8 cellular contexts compared by ENCODE assay signal in the genomic region with DNA sequence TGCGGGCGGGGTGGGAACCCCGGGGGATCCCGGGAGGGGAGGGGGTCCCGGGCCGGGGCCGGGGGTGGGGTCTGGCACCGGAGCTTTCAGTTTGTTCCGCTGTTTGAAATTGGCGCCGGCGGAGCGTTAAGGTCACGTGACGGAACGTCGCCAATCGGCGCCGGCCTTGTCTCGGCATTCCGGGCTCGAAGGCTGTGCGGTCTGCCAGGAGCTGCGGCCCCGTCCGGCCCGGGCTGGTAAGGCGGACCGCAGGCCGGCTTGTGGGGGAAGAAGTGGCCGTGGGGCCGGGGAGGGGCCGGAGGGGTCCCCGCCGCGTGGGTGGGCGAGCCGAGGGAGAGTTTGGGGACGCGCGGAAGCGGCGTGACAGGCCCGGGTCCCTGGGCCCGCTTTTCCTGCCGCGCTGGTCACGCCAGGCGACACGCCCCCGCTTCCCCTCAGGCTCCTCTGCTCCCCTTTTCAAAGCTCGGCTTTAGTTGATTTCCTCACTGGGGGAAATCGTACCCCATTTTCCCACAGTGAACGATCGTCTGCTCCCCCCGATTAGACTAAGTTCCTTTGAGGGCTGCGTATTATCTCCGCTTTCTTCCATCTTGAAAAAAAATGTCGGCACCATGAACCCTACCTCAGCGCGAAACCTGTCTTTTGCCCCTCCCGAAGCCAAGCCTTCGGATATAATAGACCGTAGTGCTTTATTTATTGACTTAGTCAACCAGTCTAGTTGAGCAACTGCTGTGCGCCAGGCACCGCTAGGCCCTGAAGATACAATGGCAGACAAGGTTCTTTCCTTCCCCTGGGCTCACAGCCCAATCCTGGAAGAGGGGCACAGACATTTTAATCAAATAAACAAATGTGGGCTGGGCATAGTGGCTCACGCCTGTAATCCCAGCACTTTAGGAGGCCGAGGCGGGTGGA. TPM values are rescaled to one million over a fixed set of nuclear protein-coding genes. Genes with fewer than 3 reads are reported as not detected.
DNase-seq lines count a peak whose midpoint lies in the region; ATAC-seq and TF ChIP-seq lines count a peak whose summit lies in the region.

A gene with protein sequence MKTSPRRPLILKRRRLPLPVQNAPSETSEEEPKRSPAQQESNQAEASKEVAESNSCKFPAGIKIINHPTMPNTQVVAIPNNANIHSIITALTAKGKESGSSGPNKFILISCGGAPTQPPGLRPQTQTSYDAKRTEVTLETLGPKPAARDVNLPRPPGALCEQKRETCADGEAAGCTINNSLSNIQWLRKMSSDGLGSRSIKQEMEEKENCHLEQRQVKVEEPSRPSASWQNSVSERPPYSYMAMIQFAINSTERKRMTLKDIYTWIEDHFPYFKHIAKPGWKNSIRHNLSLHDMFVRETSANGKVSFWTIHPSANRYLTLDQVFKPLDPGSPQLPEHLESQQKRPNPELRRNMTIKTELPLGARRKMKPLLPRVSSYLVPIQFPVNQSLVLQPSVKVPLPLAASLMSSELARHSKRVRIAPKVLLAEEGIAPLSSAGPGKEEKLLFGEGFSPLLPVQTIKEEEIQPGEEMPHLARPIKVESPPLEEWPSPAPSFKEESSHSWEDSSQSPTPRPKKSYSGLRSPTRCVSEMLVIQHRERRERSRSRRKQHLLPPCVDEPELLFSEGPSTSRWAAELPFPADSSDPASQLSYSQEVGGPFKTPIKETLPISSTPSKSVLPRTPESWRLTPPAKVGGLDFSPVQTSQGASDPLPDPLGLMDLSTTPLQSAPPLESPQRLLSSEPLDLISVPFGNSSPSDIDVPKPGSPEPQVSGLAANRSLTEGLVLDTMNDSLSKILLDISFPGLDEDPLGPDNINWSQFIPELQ (minus strand): TSS at position 128 of the 912 bp plus-strand sequence. CDS start 2,696 bp downstream, outside the sequence.
A gene with protein sequence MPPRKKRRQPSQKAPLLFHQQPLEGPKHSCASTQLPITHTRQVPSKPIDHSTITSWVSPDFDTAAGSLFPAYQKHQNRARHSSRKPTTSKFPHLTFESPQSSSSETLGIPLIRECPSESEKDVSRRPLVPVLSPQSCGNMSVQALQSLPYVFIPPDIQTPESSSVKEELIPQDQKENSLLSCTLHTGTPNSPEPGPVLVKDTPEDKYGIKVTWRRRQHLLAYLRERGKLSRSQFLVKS (plus strand): TSS at position 177 of the 912 bp plus-strand sequence. CDS start 8,144 bp downstream, outside the sequence.

- peak within 1 kb of the TSS; percentile 98 for H3K27ac Mint-ChIP-seq in HFFc6
- peak within 1 kb of the TSS; percentile 96 to 99 for H3K27ac Mint-ChIP-seq in activated naive CD4-positive, alpha-beta T cell treated with anti-CD3 and anti-CD28 coated beads, Interleukin-2, amount 50 U/mL, for 72 hours
- peak within 1 kb of the TSS; percentile 98 for H3K27ac Mint-ChIP-seq in osteocyte (ENCODE audit: unreplicated experiment)

- H3K9me3 ChIP-seq in thoracic aorta, result no peaks in the 10 kb centered on the region

- H3K27me3 ChIP-seq in thoracic aorta (replicated peaks; ENCODE audit: insufficient read depth), result no peaks in the 10 kb centered on the region

- H3K4me3 Mint-ChIP-seq in HFFc6, result peak within 1 kb of the TSS; percentile 97
- H3K4me3 Mint-ChIP-seq in osteocyte (ENCODE audit: unreplicated experiment), result peak within 1 kb of the TSS; percentile 90

- H3K4me3 ChIP-seq in GM08714 (ENCODE audit: low read length), result peak within 1 kb of the TSS; percentile 96
- H3K4me3 ChIP-seq in thoracic aorta, result peak within 1 kb of the TSS; percentile 81

- H3K4me1 ChIP-seq in thoracic aorta (ENCODE audit: control insufficient read depth in 1 of 2, low read depth in 2 of 2), result peaks cover 11 to 18% of the 10 kb centered on the region in 2 donors

- ATAC-seq in activated naive CD4-positive, alpha-beta T cell treated with anti-CD3 and anti-CD28 coated beads, Interleukin-2, amount 50 U/mL, for 72 hours, result peak; percentile 86 to 88
- peak; percentile 93 for ATAC-seq in thoracic aorta (ENCODE audit: insufficient number of reproducible peaks, low FRiP score, low read depth)

- H3K36me3 Mint-ChIP-seq in HFFc6 (ENCODE audit: low read depth) (no peaks in the 10 kb centered on the region; the same call in 1 of the 2 replicates), osteocyte (ENCODE audit: unreplicated experiment) (no peaks in the 10 kb centered on the region)
- peaks cover 31 to 37% of the 10 kb centered on the region in 2 donors for H3K36me3 Mint-ChIP-seq in activated naive CD4-positive, alpha-beta T cell treated with anti-CD3 and anti-CD28 coated beads, Interleukin-2, amount 50 U/mL, for 72 hours

- H3K27me3 Mint-ChIP-seq in HFFc6 (ENCODE audit: insufficient read depth), result peaks cover 4% of the 10 kb centered on the region; the same call in 1 of the 2 replicates
- H3K27me3 Mint-ChIP-seq in osteocyte (ENCODE audit: unreplicated experiment), result no peaks in the 10 kb centered on the region

- H3K4me1 Mint-ChIP-seq in HFFc6 (ENCODE audit: low read depth) (peaks cover 19% of the 10 kb centered on the region), osteocyte (ENCODE audit: unreplicated experiment) (peaks cover 18% of the 10 kb centered on the region)

- H3K9me3 Mint-ChIP-seq in HFFc6 (no peaks in the 10 kb centered on the region), osteocyte (ENCODE audit: unreplicated experiment) (no peaks in the 10 kb centered on the region)
- H3K9me3 Mint-ChIP-seq in activated naive CD4-positive, alpha-beta T cell treated with anti-CD3 and anti-CD28 coated beads, Interleukin-2, amount 50 U/mL, for 72 hours, result no peaks in the 10 kb centered on the region

- DNase-seq in HFFc6 (peak; percentile 88), NCI-H1048 (lab: John Stamatoyannopoulos, UW) (peak; percentile 57), SKM-1 treated with dmso at 0.1 percent for 144 hours (lab: John Stamatoyannopoulos, UW; ENCODE audit: unreplicated experiment) (peak; percentile 40), glomerular visceral epithelial cell (ENCODE audit: extremely low spot score) (peak; percentile 86), osteocyte (ENCODE audit: extremely low spot score, unreplicated experiment) (peak; percentile 97), thoracic aorta (ENCODE audit: low spot score) (peak; percentile 63)
- peak; percentile 82 to 90 for DNase-seq in activated naive CD4-positive, alpha-beta T cell treated with anti-CD3 and anti-CD28 coated beads, Interleukin-2, amount 50 U/mL, for 72 hours (ENCODE audit: low spot score in 2 of 2)

- TF ChIP-seq CTCF in HFFc6 (IDR thresholded peaks at IDR 0.05) (no peak), osteocyte (IDR thresholded peaks at IDR 0.05) (no peak), thoracic aorta (IDR thresholded peaks at IDR 0.05) (peak; percentile 42)

- no peaks in the 10 kb centered on the region for H3K36me3 ChIP-seq in thoracic aorta

- H3K27ac ChIP-seq in thoracic aorta, result peak within 1 kb of the TSS; percentile 73 to 82

RNA-seq across cellular contexts. Expression of the first gene that starts in this region (rescaled TPM):
- total RNA-seq in HFFc6 (2021; fragmentation: NEBNext Ultra II Directional; extraction: Animal tissue kit (Norgen Biotek cat#: 25700)), result 10 to 100 TPM; 41.9 to 96.4 (median 89.6) TPM
- total RNA-seq in activated naive CD4-positive, alpha-beta T cell treated with anti-CD3 and anti-CD28 coated beads, Interleukin-2, amount 50 U/mL, for 72 hours, result 100 to 1,000 TPM; 105 to 112 TPM
- 14.9 and 17.4 TPM in 2 replicates for total RNA-seq in osteocyte
- 1 to 10 TPM in 1 of 2 donors, not detected in 1; 2.2 TPM for total RNA-seq in thoracic aorta

RNA-seq across cellular contexts. Expression of the second gene that starts in this region (rescaled TPM):
- 10 to 100 TPM; 25.4 to 47.3 (median 39.7) TPM for total RNA-seq in HFFc6 (2021; fragmentation: NEBNext Ultra II Directional; extraction: Animal tissue kit (Norgen Biotek cat#: 25700))
- 10 to 100 TPM; 30.1 to 49.4 TPM for total RNA-seq in activated naive CD4-positive, alpha-beta T cell treated with anti-CD3 and anti-CD28 coated beads, Interleukin-2, amount 50 U/mL, for 72 hours
- total RNA-seq in osteocyte (18.8 and 24.5 TPM in 2 replicates), thoracic aorta (10 to 100 TPM in 1 of 2 donors, 1 to 10 TPM in 1; 9.6 to 10.8 TPM)

Comparison
In these comparisons a context has a peak if more than half of its experiments do, and no peak if none do; other contexts are left out.
1. Peak in every context shown above with its lines: DNase-seq, ATAC-seq, H3K4me3 ChIP-seq and H3K27ac ChIP-seq.
2. DNase-seq: peak in every context shown above with its lines; median percentile 97 in osteocyte; 88 in HFFc6; 86 in activated naive CD4-positive, alpha-beta T cell treated with anti-CD3 and anti-CD28 coated beads, Interleukin-2, amount 50 U/mL, for 72 hours; 86 in glomerular visceral epithelial cell; 63 in thoracic aorta; 57 in NCI-H1048; 40 in SKM-1 treated with dmso at 0.1 percent for 144 hours.